In genomic region chr9:84670106-84670800, GRCh38 we compare ENCODE assay signal across 10 cellular contexts. TPM values are rescaled to one million over a fixed set of nuclear protein-coding genes. Genes with fewer than 3 reads are reported as not detected.
DNase-seq lines count a peak whose midpoint lies in the region; ATAC-seq and TF ChIP-seq lines count a peak whose summit lies in the region.
"Had no signal": no experiment of that assay in that cellular context is flagged by ENCODE, and none has a peak within 500 bp of the region (broad histone marks: within the 10 kb centered on the region; RNA-seq: fewer than 3 reads in every experiment).

No MANE protein-coding gene starts in this region.

- H3K79me2 ChIP-seq in SK-N-SH (ENCODE audit: insufficient read depth): no peaks in the 10 kb centered on the region
- no peaks in the 10 kb centered on the region for H3K79me2 ChIP-seq in PC-3 (ENCODE audit: low read length)

- ATAC-seq in SK-N-SH treated with all-trans-retinoic acid at 6 μM for 48 hours (no peak), left colon (peak; percentile 14), PC-3 (no peak)
- no peak for ATAC-seq in naive thymus-derived CD8-positive, alpha-beta T cell

- WGBS in SK-N-SH (ENCODE audit: low lambda C conversion rate): 0% methylated on average over 21 of the region's 58 CpGs

- H3K9me2 ChIP-seq in SK-N-SH: no peaks in the 10 kb centered on the region
- no peaks in the 10 kb centered on the region for H3K9me2 ChIP-seq in PC-3 (replicated peaks; ENCODE audit: low read length)

- H3K9me3 ChIP-seq in SK-N-SH (no peaks in the 10 kb centered on the region), PC-3 (ENCODE audit: low read length) (no peaks in the 10 kb centered on the region)

- peak; percentile 60 for DNase-seq in SK-N-SH
- DNase-seq in caudate nucleus (lab: John Stamatoyannopoulos, UW): peak in 42 of 61 donors; percentile 18 to 76 (median 50)
- DNase-seq in left colon: peak in 1 of 2 donors; percentile 20
- no peak for DNase-seq in PC-3
- no peak for DNase-seq in naive thymus-derived CD8-positive, alpha-beta T cell
- no peak for DNase-seq in effector CD4-positive, alpha-beta T cell
- DNase-seq: stimulated activated naive B cell treated with anti-CD40 and anti-IgM and Interleukin-4, amounts not matched to agents 10 μg/mL and 1 μg/mL and 100 μg/mL, for 72 hours had no signal

- peaks cover 0 to 27% of the 10 kb centered on the region in 2 experiments; a peak in 1 of 4 replicates for H3K4me1 ChIP-seq in SK-N-SH (ENCODE audit: control insufficient read depth in 1 of 2, insufficient read depth in 2 of 2, low read depth in 1 of 2, low read length in 1 of 2)
- no peaks in the 10 kb centered on the region for H3K4me1 ChIP-seq in PC-3 (ENCODE audit: insufficient read depth, low read length)

- BruUV-seq in PC-3 (replicated peaks; lab: Mats Ljungman, UMichigan): no TSS peak

- H3K9ac ChIP-seq in SK-N-SH: no peak overlapping the region
- H3K9ac ChIP-seq in PC-3 (ENCODE audit: low read length): no peak overlapping the region
- H3K9ac ChIP-seq: BLaER1 had no signal

- H3F3A ChIP-seq in SK-N-SH (replicated peaks; ENCODE audit: insufficient read depth) (no peaks in the 10 kb centered on the region), PC-3 (ENCODE audit: low read length, unreplicated experiment) (no peaks in the 10 kb centered on the region)

- intact Hi-C loops in left colon (cut with DNase I, micrococcal nuclease) (no loop called here), PC-3 (cut with micrococcal nuclease) (no loop called here)

- H3K27ac ChIP-seq in SK-N-SH (ENCODE audit: low read depth in 2 of 2, low read length in 1 of 2): no peak overlapping the region
- peak overlapping the region; percentile 97 for H3K27ac ChIP-seq in caudate nucleus (ENCODE audit: low read depth, low read length)
- peak overlapping the region; percentile 90 for H3K27ac ChIP-seq in temporal lobe (ENCODE audit: low read depth, low read length)
- H3K27ac ChIP-seq in PC-3 (ENCODE audit: low read length): no peak overlapping the region
- H3K27ac ChIP-seq: BLaER1 had no signal

- H3K36me3 Mint-ChIP-seq in naive thymus-derived CD8-positive, alpha-beta T cell: no peaks in the 10 kb centered on the region
- H3K36me3 Mint-ChIP-seq: stimulated activated naive B cell treated with anti-CD40 and anti-IgM and Interleukin-4, amounts not matched to agents 10 μg/mL and 1 μg/mL and 100 μg/mL, for 72 hours had no signal

- H4K20me1 ChIP-seq in SK-N-SH (ENCODE audit: insufficient read depth) (no peaks in the 10 kb centered on the region), PC-3 (ENCODE audit: low read length) (no peaks in the 10 kb centered on the region)
- H4K20me1 ChIP-seq: BLaER1 had no signal

- H3K4me3 ChIP-seq in SK-N-SH (ENCODE audit: low read depth in 2 of 2, low read length in 1 of 2): peak overlapping the region; percentile 49 to 64; a peak in 3 of 4 replicates
- H3K4me3 ChIP-seq in PC-3 (ENCODE audit: low read length): no peak overlapping the region
- H3K4me3 ChIP-seq: BLaER1 had no signal

- TF ChIP-seq CTCF in SK-N-SH (IDR thresholded peaks at IDR 0.05) (no peak), PC-3 (conservative IDR thresholded peaks at IDR 0.05; ENCODE audit: low read depth, low read length) (no peak)

- H3K9me3 Mint-ChIP-seq in naive thymus-derived CD8-positive, alpha-beta T cell: peaks cover 0 to 5% (median 0%) of the 10 kb centered on the region in 9 donors

- H3K36me3 ChIP-seq in SK-N-SH (replicated peaks in 1 of 2; ENCODE audit: control insufficient read depth in 1 of 2, insufficient read depth in 2 of 2, low read length in 1 of 2): no peaks in the 10 kb centered on the region
- H3K36me3 ChIP-seq in PC-3 (ENCODE audit: low read depth, low read length): no peaks in the 10 kb centered on the region
- H3K36me3 ChIP-seq: BLaER1 had no signal

- CTCF ChIA-PET in SK-N-SH (lab: Yijun Ruan, JAX) (interaction anchor here (0.7 to 5.0 kb wide), 8 partner anchors 10 to 940 kb away, joined by 3 to 27 read pairs (median 4); no protein-coding TSS in a partner anchor), PC-3 (lab: Charles Lee) (no interaction called here)

- no peak for TF ChIP-seq RAD21 in SK-N-SH (IDR thresholded peaks at IDR 0.05; ENCODE audit: low read length)

- H3K4me2 ChIP-seq in SK-N-SH: peak overlapping the region; percentile 92
- H3K4me2 ChIP-seq in PC-3 (ENCODE audit: low read length): no peak overlapping the region

- H3K27ac Mint-ChIP-seq in naive thymus-derived CD8-positive, alpha-beta T cell: no peak overlapping the region

- peaks cover 20 to 68% (median 43%) of the 10 kb centered on the region in 5 donors for H3K27me3 Mint-ChIP-seq in naive thymus-derived CD8-positive, alpha-beta T cell

- POLR2A ChIA-PET in SK-N-SH (lab: Yijun Ruan, JAX) (no interaction called here), PC-3 (lab: Charles Lee; ENCODE audit: unreplicated experiment) (no interaction called here)
- POLR2A ChIA-PET in naive thymus-derived CD8-positive, alpha-beta T cell (lab: Charles Lee): no interaction called here

- no peak for TF ChIP-seq EP300 in SK-N-SH (IDR thresholded peaks at IDR 0.05; ENCODE audit: borderline replicate concordance in 1 of 2, low read depth in 1 of 2, low read length in 1 of 2)

- H2AFZ ChIP-seq in SK-N-SH (ENCODE audit: low read depth) (no peak overlapping the region), PC-3 (ENCODE audit: low read length) (no peak overlapping the region)

- H3K27me3 ChIP-seq in SK-N-SH (ENCODE audit: insufficient read depth) (peaks cover 19% of the 10 kb centered on the region), PC-3 (ENCODE audit: low read length) (peaks cover 13% of the 10 kb centered on the region)

- no peak overlapping the region for H3K4me3 Mint-ChIP-seq in naive thymus-derived CD8-positive, alpha-beta T cell

- peaks cover 1 to 19% (median 13%) of the 10 kb centered on the region in 4 donors for H3K4me1 Mint-ChIP-seq in naive thymus-derived CD8-positive, alpha-beta T cell

TF ChIP-seq in SK-N-SH, 30 proteins besides CTCF, POLR2A, EP300 and RAD21 (continues in another document):
- TF ChIP-seq IRF3 (IDR thresholded peaks at IDR 0.05; ENCODE audit: low read depth, low read length) (no peak), MEF2A (IDR thresholded peaks at IDR 0.05; ENCODE audit: borderline replicate concordance, low read depth) (no peak), NFIC (IDR thresholded peaks at IDR 0.05; ENCODE audit: borderline replicate concordance) (no peak), FOXJ3 (CRISPR knock-in tag; IDR thresholded peaks at IDR 0.05) (no peak), USF1 (IDR thresholded peaks at IDR 0.05; ENCODE audit: borderline replicate concordance, low read depth) (no peak), RXRA (IDR thresholded peaks at IDR 0.05; ENCODE audit: borderline replicate concordance, low read depth) (no peak), MXI1 (IDR thresholded peaks at IDR 0.05; ENCODE audit: low read depth, low read length) (no peak), SIN3A (IDR thresholded peaks at IDR 0.05; ENCODE audit: borderline replicate concordance, low read depth, low read length) (no peak)

TF ChIP-seq in SK-N-SH treated with all-trans-retinoic acid at 6 μM for 48 hours, 23 proteins besides CTCF, POLR2A, EP300 and RAD21 (continues in another document):
- TF ChIP-seq ZC3H10 (CRISPR knock-in tag; IDR thresholded peaks at IDR 0.05): no peak
- TF ChIP-seq GLIS3 (CRISPR knock-in tag; IDR thresholded peaks at IDR 0.05): no peak
- TF ChIP-seq CREB5 (CRISPR knock-in tag; IDR thresholded peaks at IDR 0.05; ENCODE audit: low read depth): no peak
- TF ChIP-seq CSRNP3 (CRISPR knock-in tag; IDR thresholded peaks at IDR 0.05): no peak
- TF ChIP-seq ZNF8 (CRISPR knock-in tag; IDR thresholded peaks at IDR 0.05): no peak
- TF ChIP-seq TOX (CRISPR knock-in tag; IDR thresholded peaks at IDR 0.05; ENCODE audit: borderline replicate concordance): no peak

RNA-seq across cellular contexts. Expression of gene NTRK2, which starts 0.7 kb away (rescaled TPM):
- polyA plus RNA-seq in SK-N-SH (2012; rRNA removed): 0.05 and 0.16 TPM in 2 replicates
- 0.14 and 0.33 TPM in 2 replicates for polyA plus RNA-seq in SK-N-SH (2012; cell fraction: cytosol; rRNA removed)
- 0.09 and 0.12 TPM in 2 replicates for polyA plus RNA-seq in SK-N-SH (2012; cell fraction: nucleus; rRNA removed)
- 1 to 10 TPM; 2.5 to 5.7 TPM for total RNA-seq in left colon
- total RNA-seq in temporal lobe: 151 TPM
- not detected in 2 replicates for total RNA-seq in PC-3 (2014; rRNA removed)
- total RNA-seq in naive thymus-derived CD8-positive, alpha-beta T cell: not detected
- not detected for polyA plus RNA-seq in naive thymus-derived CD8-positive, alpha-beta T cell

Comparison
In these comparisons a context has a peak if more than half of its experiments do, and no peak if none do; other contexts are left out.
1. DNase-seq: peak in SK-N-SH (single experiment) and caudate nucleus (42 of 61); none in PC-3 (single experiment), naive thymus-derived CD8-positive, alpha-beta T cell (0 of 10) and effector CD4-positive, alpha-beta T cell (single experiment).
2. H3K27ac ChIP-seq: peak in caudate nucleus (single experiment) and temporal lobe (single experiment); none in SK-N-SH (0 of 2) and PC-3 (single experiment).
3. RNA of gene NTRK2, which starts 0.7 kb away (total RNA-seq): 151 TPM in temporal lobe (single experiment); 2.5 to 5.7 TPM in left colon, not detected in PC-3 and not detected in naive thymus-derived CD8-positive, alpha-beta T cell; every median in the first group is over 10 times any median in the second.